Comparison of ENCODE assay signal across 11 cellular contexts in genomic region chr10:106957825-106958581, GRCh38.
DNase-seq lines count a peak whose midpoint lies in the region; ATAC-seq, FAIRE-seq and TF ChIP-seq lines count a peak whose summit lies in the region.
"Had no signal": no experiment of that assay in that cellular context is flagged by ENCODE, and none has a peak within 500 bp of the region (broad histone marks: within the 10 kb centered on the region; RNA-seq: fewer than 3 reads in every experiment).

No MANE protein-coding gene starts in this region.

- no peak overlapping the region for H3K27ac ChIP-seq in prostate gland

- intact Hi-C loops in prostate gland (cut with DNase I), result no loop called here

- no peaks in the 10 kb centered on the region for H3K27me3 ChIP-seq in prostate gland (replicated peaks; ENCODE audit: insufficient read depth)

- H3K36me3 Mint-ChIP-seq in stimulated activated memory B cell treated with anti-CD40 and anti-IgM and Interleukin-4, amounts not matched to agents 10 μg/mL and 1 μg/mL and 100 μg/mL, for 72 hours, result no peaks in the 10 kb centered on the region

- peak; percentile 58 for ATAC-seq in HG02938 (IDR thresholded peaks at IDR 0.05; ENCODE audit: unreplicated experiment)
- peak; percentile 44 for ATAC-seq in stimulated activated memory B cell treated with anti-CD40 and anti-IgM and Interleukin-4, amounts not matched to agents 10 μg/mL and 1 μg/mL and 100 μg/mL, for 72 hours

- H3K4me1 Mint-ChIP-seq in stimulated activated memory B cell treated with anti-CD40 and anti-IgM and Interleukin-4, amounts not matched to agents 10 μg/mL and 1 μg/mL and 100 μg/mL, for 72 hours, result peaks cover 15% of the 10 kb centered on the region

- H3K27ac Mint-ChIP-seq in stimulated activated memory B cell treated with anti-CD40 and anti-IgM and Interleukin-4, amounts not matched to agents 10 μg/mL and 1 μg/mL and 100 μg/mL, for 72 hours, result no peak overlapping the region

- WGBS in prostate gland, result 61% methylated on average over 12 of the region's 12 CpGs

- FAIRE-seq in GM19239 (lab: Jason Lieb, UNC), result peak; percentile 45
- FAIRE-seq: islet of Langerhans, TTC549 had no signal

- no peak for TF ChIP-seq POLR2A in prostate gland (IDR thresholded peaks at IDR 0.05)

- no peaks in the 10 kb centered on the region for H3K27me3 Mint-ChIP-seq in stimulated activated memory B cell treated with anti-CD40 and anti-IgM and Interleukin-4, amounts not matched to agents 10 μg/mL and 1 μg/mL and 100 μg/mL, for 72 hours

- H3K4me1 ChIP-seq in prostate gland (replicated peaks), result no peaks in the 10 kb centered on the region

- H3K9me3 ChIP-seq in prostate gland, result no peaks in the 10 kb centered on the region

- H3K4me3 ChIP-seq in prostate gland, result no peak overlapping the region

- DNase-seq in GM19239 (ENCODE audit: insufficient read length, low spot score) (no peak), NOMO-1 treated with dmso at 0.1 percent for 144 hours (lab: John Stamatoyannopoulos, UW; ENCODE audit: unreplicated experiment) (peak; percentile 73), epidermal melanocyte (ENCODE audit: insufficient read length, low spot score) (no peak), prostate gland (ENCODE audit: low spot score) (no peak), HCEC 1CT (no peak)
- DNase-seq in activated CD4-positive, alpha-beta T cell treated with anti-CD3 and anti-CD28 coated beads for 48 hours, result no peak
- DNase-seq: activated naive CD4-positive, alpha-beta T cell had no signal

- no peaks in the 10 kb centered on the region for H3K9me3 Mint-ChIP-seq in stimulated activated memory B cell treated with anti-CD40 and anti-IgM and Interleukin-4, amounts not matched to agents 10 μg/mL and 1 μg/mL and 100 μg/mL, for 72 hours

- no peaks in the 10 kb centered on the region for H3K36me3 ChIP-seq in prostate gland

- no peak for TF ChIP-seq CTCF in prostate gland (IDR thresholded peaks at IDR 0.05)

- H3K4me3 Mint-ChIP-seq in stimulated activated memory B cell treated with anti-CD40 and anti-IgM and Interleukin-4, amounts not matched to agents 10 μg/mL and 1 μg/mL and 100 μg/mL, for 72 hours, result no peak overlapping the region
